1 cellular context compared by ENCODE assay signal in genomic region chr7:137073571-137074325, GRCh38.
TF ChIP-seq lines count a peak whose summit lies in the region.

No MANE protein-coding gene starts in this region.

TF ChIP-seq in SK-N-SH treated with all-trans-retinoic acid at 6 μM for 48 hours, 23 proteins besides CTCF, POLR2A, EP300 and RAD21 (continued from another document):
- TF ChIP-seq CSRNP3 (CRISPR knock-in tag; IDR thresholded peaks at IDR 0.05), result no peak
- no peak for TF ChIP-seq PPARA (CRISPR knock-in tag; IDR thresholded peaks at IDR 0.05; ENCODE audit: borderline replicate concordance)
- no peak for TF ChIP-seq CSDC2 (CRISPR knock-in tag; IDR thresholded peaks at IDR 0.05)
